8 cellular contexts compared by ENCODE assay signal in the genomic region with DNA sequence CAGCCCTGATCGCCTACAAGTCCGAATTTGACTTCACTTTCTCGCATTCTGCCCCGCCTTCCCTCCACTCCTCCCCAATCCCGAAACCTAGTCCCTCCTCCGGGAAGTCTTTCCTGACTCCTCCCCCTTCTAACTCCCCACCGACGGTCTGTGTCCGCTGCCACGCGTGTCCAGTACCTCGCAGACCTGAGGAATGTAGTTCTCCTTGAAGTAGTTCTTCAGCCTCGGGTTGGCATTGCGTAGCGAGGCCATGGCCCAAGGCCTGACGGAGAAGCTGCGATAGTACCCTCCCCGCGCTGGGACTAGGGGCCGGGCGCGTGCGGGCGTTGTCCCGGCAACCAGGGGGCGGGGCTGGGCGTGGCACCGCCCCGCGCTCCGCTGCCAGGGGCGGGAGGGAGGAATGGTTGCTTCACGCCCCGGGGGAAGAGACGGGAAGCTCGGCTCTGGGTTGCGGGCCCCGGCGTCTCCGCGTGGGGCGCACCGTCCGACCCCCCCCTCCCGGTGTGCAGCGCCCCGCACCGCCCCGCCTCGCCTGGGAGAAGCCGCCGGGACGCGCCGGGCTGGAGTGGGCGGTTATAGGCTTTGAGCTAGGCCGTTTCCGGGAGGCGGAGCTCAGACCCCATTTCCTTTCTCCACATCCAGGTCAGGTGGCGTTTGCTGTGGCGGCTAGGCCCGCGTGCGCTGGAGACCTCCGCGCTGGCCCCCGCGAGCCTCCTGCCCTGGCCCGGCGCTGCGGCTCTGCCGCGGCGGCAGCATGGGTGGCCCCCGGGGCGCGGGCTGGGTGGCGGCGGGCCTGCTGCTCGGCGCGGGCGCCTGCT. TPM values are rescaled to one million over a fixed set of nuclear protein-coding genes. Genes with fewer than 3 reads are reported as not detected.
DNase-seq lines count a peak whose midpoint lies in the region; ATAC-seq and TF ChIP-seq lines count a peak whose summit lies in the region.

TSS of gene ARMC10 (plus strand) at position 622 of the 818 bp plus-strand sequence. CDS start at position 755, 133 bp downstream.
TSS of gene FBXL13 (minus strand) at position 278 of the 818 bp plus-strand sequence.

- DNase-seq in DMS153 treated with DMSO at 0.1 percent for 48 hours (lab: John Stamatoyannopoulos, UW; ENCODE audit: unreplicated experiment): peak; percentile 86
- peak; percentile 91 for DNase-seq in OCI-LY7 (ENCODE audit: low spot score)
- DNase-seq in activated T-cell treated with anti-CD3 and anti-CD28 coated beads for 48 hours (ENCODE audit: low read depth): peak; percentile 87
- DNase-seq in erythroblast (lab: John Stamatoyannopoulos, UW): peak; percentile 93 to 96
- peak; percentile 79 to 82 for DNase-seq in stimulated activated CD8-positive, alpha-beta memory T cell treated with anti-CD3 and anti-CD28 coated beads, Interleukin-7, amount 100 ng/mL, for 1 hour (ENCODE audit: low read depth in 2 of 2)

- H3K36me3 ChIP-seq in OCI-LY7 (ENCODE audit: insufficient read depth, low read length) (peaks cover 10% of the 10 kb centered on the region; the same call in 1 of the 2 replicates), muscle layer of colon (ENCODE audit: insufficient read depth, low read length) (no peaks in the 10 kb centered on the region)

- H3K27me3 ChIP-seq in muscle layer of colon (ENCODE audit: control insufficient read depth in 1 of 2, insufficient read depth in 2 of 2, low read length in 2 of 2): no peaks in the 10 kb centered on the region

- peak within 1 kb of the TSS; percentile 95 to 98 (median 97) for H3K4me3 Mint-ChIP-seq in IgD-negative memory B cell

- POLR2A ChIA-PET in OCI-LY7 (lab: Charles Lee): interaction anchor here (0.6 to 2.6 kb wide), 9 partner anchors 8 to 834 kb away, joined by 3 to 19 read pairs (median 3); no protein-coding TSS in a partner anchor

- no peaks in the 10 kb centered on the region for H3K27me3 Mint-ChIP-seq in IgD-negative memory B cell

- H3K4me1 ChIP-seq in OCI-LY7 (ENCODE audit: insufficient read depth, low read length, poor library complexity, severe bottlenecking) (peaks cover 13% of the 10 kb centered on the region), muscle layer of colon (ENCODE audit: insufficient read depth, low read length) (peaks cover 12% of the 10 kb centered on the region)

- peak within 1 kb of the TSS; percentile 79 for H3K9ac ChIP-seq in muscle layer of colon (ENCODE audit: low read length)

- peak within 1 kb of the TSS; percentile 80 for H3K4me3 ChIP-seq in OCI-LY7 (ENCODE audit: low read depth, low read length, poor library complexity, severe bottlenecking)
- H3K4me3 ChIP-seq in muscle layer of colon (ENCODE audit: low read depth in 1 of 2, low read length in 2 of 2): peak within 1 kb of the TSS; percentile 89 to 98

- H2AFZ ChIP-seq in OCI-LY7 (ENCODE audit: low read length): peak within 1 kb of the TSS; percentile 65

- peaks cover 15 to 26% (median 25%) of the 10 kb centered on the region in 3 donors for H3K4me1 Mint-ChIP-seq in IgD-negative memory B cell

- CTCF ChIA-PET in OCI-LY7 (lab: Charles Lee; ENCODE audit: unreplicated experiment): no interaction called here

- intact Hi-C loops in OCI-LY7 (cut with micrococcal nuclease; ENCODE audit: unreplicated experiment): no loop called here

- H3K27ac Mint-ChIP-seq in IgD-negative memory B cell: peak within 1 kb of the TSS; percentile 70 to 98 (median 97)

- no TSS peak for BruUV-seq in OCI-LY7 (replicated peaks; lab: Mats Ljungman, UMichigan)

- H3K36me3 Mint-ChIP-seq in IgD-negative memory B cell: no peaks in the 10 kb centered on the region

- H3K9me3 Mint-ChIP-seq in IgD-negative memory B cell: no peaks in the 10 kb centered on the region

- no peaks in the 10 kb centered on the region for H3K9me2 ChIP-seq in OCI-LY7 (ENCODE audit: insufficient read depth, low read length)

- peaks cover 24% of the 10 kb centered on the region for H3K79me2 ChIP-seq in OCI-LY7 (ENCODE audit: insufficient read depth, low read depth, low read length)

- peak within 1 kb of the TSS; percentile 85 for H3K4me2 ChIP-seq in OCI-LY7 (ENCODE audit: low read length)

- H3K9me3 ChIP-seq in OCI-LY7 (ENCODE audit: low read length): no peaks in the 10 kb centered on the region
- H3K9me3 ChIP-seq in muscle layer of colon (ENCODE audit: low read length): no peaks in the 10 kb centered on the region

- 0 out of 2 replicates have a peak, but pooled peaks have one; percentile 24 for TF ChIP-seq CTCF in OCI-LY7 (conservative IDR thresholded peaks at IDR 0.05; ENCODE audit: low read length)

- TF ChIP-seq POLR2A in erythroblast (IDR thresholded peaks at IDR 0.05; ENCODE audit: low read length): peak; percentile 64

- peak within 1 kb of the TSS; percentile 64 for H3K27ac ChIP-seq in OCI-LY7 (ENCODE audit: low read depth, low read length, poor library complexity, severe bottlenecking)
- H3K27ac ChIP-seq in muscle layer of colon (ENCODE audit: low read depth, low read length): peak within 1 kb of the TSS; percentile 82

- no peaks in the 10 kb centered on the region for H4K20me1 ChIP-seq in OCI-LY7 (ENCODE audit: insufficient read depth, low read length)

- ATAC-seq in GM21576 (IDR thresholded peaks at IDR 0.05; ENCODE audit: unreplicated experiment): peak; percentile 87

RNA-seq across cellular contexts. Expression of gene ARMC10, which starts in this region (rescaled TPM):
- 33.2 TPM for polyA plus RNA-seq in IgD-negative memory B cell
- total RNA-seq in OCI-LY7 (2014; rRNA removed; shearing (Covaris generic)): 20.9 and 24.3 TPM in 2 replicates
- total RNA-seq in OCI-LY7 (2022): 33.4 and 36.3 TPM in 2 replicates

RNA-seq across cellular contexts. Expression of gene FBXL13, which starts in this region (rescaled TPM):
- polyA plus RNA-seq in IgD-negative memory B cell: 0.15 TPM
- 0.41 and 2.0 TPM in 2 replicates for total RNA-seq in OCI-LY7 (2014; rRNA removed; shearing (Covaris generic))
- total RNA-seq in OCI-LY7 (2022): 1.6 TPM in 2 replicates

Comparison
In these comparisons a context has a peak if more than half of its experiments do, and no peak if none do; other contexts are left out.
1. Peak in every context shown above with its lines: DNase-seq, ATAC-seq, H3K4me3 ChIP-seq and H3K27ac ChIP-seq.